1 cellular context compared by ENCODE assay signal in the genomic region with DNA sequence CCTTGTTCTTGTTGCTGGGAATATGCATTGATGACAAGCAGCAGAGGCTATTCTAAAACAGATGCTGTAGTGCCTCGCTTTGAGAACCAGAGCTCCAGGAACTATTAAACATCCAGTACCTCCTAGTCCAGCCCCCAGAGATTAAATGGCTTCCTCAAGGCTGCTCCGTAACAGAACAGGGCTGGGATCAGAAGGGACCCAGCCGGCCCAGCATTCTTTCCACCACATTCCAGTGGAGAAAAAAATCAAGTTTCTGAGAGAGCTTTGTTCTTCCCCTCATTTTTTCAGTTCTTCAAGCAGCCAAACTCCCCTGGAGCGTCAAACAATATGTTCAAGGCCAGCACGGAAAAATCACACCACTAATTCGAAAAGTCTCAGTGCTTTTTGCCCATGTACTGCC.
TF ChIP-seq lines count a peak whose summit lies in the region.

No MANE protein-coding gene starts in this region.

TF ChIP-seq in WTC11, 78 proteins besides CTCF, POLR2A, EP300 and RAD21:
- TF ChIP-seq ZNF423 (CRISPR knock-in tag; IDR thresholded peaks at IDR 0.05) (no peak), JUN (CRISPR knock-in tag; IDR thresholded peaks at IDR 0.05) (no peak), ESRRA (CRISPR knock-in tag; IDR thresholded peaks at IDR 0.05; ENCODE audit: borderline replicate concordance) (no peak), NFE2L1 (CRISPR knock-in tag; IDR thresholded peaks at IDR 0.05) (no peak)
